Comparison of ENCODE assay signal across 30 cellular contexts in the genomic region with DNA sequence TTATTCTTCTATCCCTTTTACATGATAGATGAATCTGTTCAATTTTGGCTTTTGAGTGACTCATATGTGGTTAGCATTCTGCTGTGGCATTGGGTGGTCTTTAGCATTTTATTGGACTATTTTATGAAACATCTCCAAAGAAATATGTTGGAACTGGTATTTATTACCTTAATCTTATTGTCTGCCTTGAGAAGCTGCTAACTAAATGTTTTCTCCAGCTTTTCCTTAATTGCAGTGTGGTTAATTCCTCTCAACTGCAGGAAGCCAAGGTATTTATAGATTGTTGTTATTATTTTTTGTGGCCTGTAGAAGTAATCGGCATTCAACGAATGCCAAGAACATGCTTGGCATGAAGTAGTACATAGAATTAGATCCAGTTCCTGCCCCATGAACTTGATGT.
DNase-seq lines count a peak whose midpoint lies in the region; ATAC-seq, FAIRE-seq and TF ChIP-seq lines count a peak whose summit lies in the region.
"Had no signal": no experiment of that assay in that cellular context is flagged by ENCODE, and none has a peak within 500 bp of the region (broad histone marks: within the 10 kb centered on the region; RNA-seq: fewer than 3 reads in every experiment).

No MANE protein-coding gene starts in this region.

- POLR2A ChIA-PET in BJ (lab: Charles Lee): no interaction called here
- POLR2A ChIA-PET in endothelial cell of umbilical vein (lab: Charles Lee): no interaction called here

- H3K27ac Mint-ChIP-seq in stimulated activated naive CD8-positive, alpha-beta T cell treated with anti-CD3 and anti-CD28 coated beads, Interleukin-15, amount 100 ng/mL, for 72 hours: no peak overlapping the region
- H3K27ac Mint-ChIP-seq: activated naive CD4-positive, alpha-beta T cell treated with anti-CD3 and anti-CD28 coated beads for 36 hours; activated T-helper 1 cell treated with anti-CD3 and anti-CD28 coated beads, Interleukin-12 subunit alpha, Interleukin-12 subunit beta, Interleukin-2, Interleukin-4 antibody, amounts not matched to agents 30 ng/mL and 10 ng/mL and 1 ng/mL, durations not matched to agents 14 hours and 24 hours and 36 hours; CD14-positive monocyte; stimulated activated effector memory CD8-positive, alpha-beta T cell treated with anti-CD3 and anti-CD28 coated beads, Interleukin-12 subunit alpha, Interleukin-12 subunit beta, amount 100 ng/mL, for 72 hours had no signal

- H3K27me3 Mint-ChIP-seq in stimulated activated naive CD8-positive, alpha-beta T cell treated with anti-CD3 and anti-CD28 coated beads, Interleukin-15, amount 100 ng/mL, for 72 hours: peaks cover 43% of the 10 kb centered on the region

- intact Hi-C loops in endothelial cell of umbilical vein (cut with micrococcal nuclease): no loop called here

- ATAC-seq in HG03521 (IDR thresholded peaks at IDR 0.05; ENCODE audit: unreplicated experiment) (no peak), GM18867 (IDR thresholded peaks at IDR 0.05; ENCODE audit: unreplicated experiment) (no peak)
- no peak for ATAC-seq in stimulated activated naive CD8-positive, alpha-beta T cell treated with anti-CD3 and anti-CD28 coated beads, Interleukin-15, amount 100 ng/mL, for 72 hours
- ATAC-seq: GM12878; Right ventricle myocardium inferior; SK-N-SH treated with all-trans-retinoic acid at 6 μM for 48 hours; stimulated activated effector memory CD8-positive, alpha-beta T cell treated with anti-CD3 and anti-CD28 coated beads, Interleukin-12 subunit alpha, Interleukin-12 subunit beta, amount 100 ng/mL, for 72 hours; T-helper 17 cell had no signal

- no peak overlapping the region for H3K27ac ChIP-seq in endothelial cell of umbilical vein (ENCODE audit: insufficient read depth, low read depth, low read length)
- H3K27ac ChIP-seq: adrenal gland, brain microvascular endothelial cell, upper lobe of left lung had no signal

- no peak overlapping the region for H3K4me3 Mint-ChIP-seq in stimulated activated naive CD8-positive, alpha-beta T cell treated with anti-CD3 and anti-CD28 coated beads, Interleukin-15, amount 100 ng/mL, for 72 hours
- H3K4me3 Mint-ChIP-seq: activated naive CD4-positive, alpha-beta T cell treated with anti-CD3 and anti-CD28 coated beads for 36 hours; activated T-helper 1 cell treated with anti-CD3 and anti-CD28 coated beads, Interleukin-12 subunit alpha, Interleukin-12 subunit beta, Interleukin-2, Interleukin-4 antibody, amounts not matched to agents 30 ng/mL and 10 ng/mL and 1 ng/mL, durations not matched to agents 14 hours and 24 hours and 36 hours; CD14-positive monocyte; stimulated activated effector memory CD8-positive, alpha-beta T cell treated with anti-CD3 and anti-CD28 coated beads, Interleukin-12 subunit alpha, Interleukin-12 subunit beta, amount 100 ng/mL, for 72 hours; T-helper 17 cell had no signal

- no peaks in the 10 kb centered on the region for H3K9me3 Mint-ChIP-seq in stimulated activated naive CD8-positive, alpha-beta T cell treated with anti-CD3 and anti-CD28 coated beads, Interleukin-15, amount 100 ng/mL, for 72 hours
- H3K9me3 Mint-ChIP-seq: activated naive CD4-positive, alpha-beta T cell treated with anti-CD3 and anti-CD28 coated beads for 36 hours; activated T-helper 1 cell treated with anti-CD3 and anti-CD28 coated beads, Interleukin-12 subunit alpha, Interleukin-12 subunit beta, Interleukin-2, Interleukin-4 antibody, amounts not matched to agents 30 ng/mL and 10 ng/mL and 1 ng/mL, durations not matched to agents 14 hours and 24 hours and 36 hours; CD14-positive monocyte; stimulated activated effector memory CD8-positive, alpha-beta T cell treated with anti-CD3 and anti-CD28 coated beads, Interleukin-12 subunit alpha, Interleukin-12 subunit beta, amount 100 ng/mL, for 72 hours had no signal

- H3K9me1 ChIP-seq in endothelial cell of umbilical vein (replicated peaks; ENCODE audit: control insufficient read depth, extremely low read depth, insufficient read depth, low read length): no peaks in the 10 kb centered on the region

- no peak overlapping the region for H3K9ac ChIP-seq in endothelial cell of umbilical vein (replicated peaks; ENCODE audit: extremely low read depth, insufficient read depth, low read length)

- TF ChIP-seq CTCF in BJ (IDR thresholded peaks at IDR 0.05; ENCODE audit: insufficient read depth, low read depth, low read length) (no peak), endothelial cell of umbilical vein (IDR thresholded peaks at IDR 0.05; ENCODE audit: extremely low read depth in 1 of 2, insufficient read depth in 1 of 2, low read depth in 1 of 2, low read length in 2 of 2) (no peak)

- peaks cover 18% of the 10 kb centered on the region for H3K4me1 ChIP-seq in endothelial cell of umbilical vein (ENCODE audit: control insufficient read depth, extremely low read depth, insufficient read depth, low read length)
- H3K4me1 ChIP-seq: upper lobe of left lung had no signal

- no peaks in the 10 kb centered on the region for H3K9me3 ChIP-seq in endothelial cell of umbilical vein (replicated peaks; ENCODE audit: control insufficient read depth, insufficient read depth, low read length)
- H3K9me3 ChIP-seq: adrenal gland, MG63, upper lobe of left lung had no signal

- H3K36me3 ChIP-seq in BJ (ENCODE audit: control insufficient read depth, insufficient read depth, low read length) (no peaks in the 10 kb centered on the region), endothelial cell of umbilical vein (ENCODE audit: control insufficient read depth in 2 of 2, extremely low read depth in 1 of 2, insufficient read depth in 2 of 2, low read length in 2 of 2) (no peaks in the 10 kb centered on the region)
- H3K36me3 ChIP-seq: adrenal gland, brain microvascular endothelial cell, MG63, upper lobe of left lung had no signal

- CTCF ChIA-PET in BJ (lab: Yijun Ruan, JAX): no interaction called here
- CTCF ChIA-PET in endothelial cell of umbilical vein (lab: Charles Lee): interaction anchor here (1.0 to 1.5 kb wide), 4 partner anchors 16 to 97 kb away, joined by 3 to 5 read pairs (median 4); no protein-coding TSS in a partner anchor

- TF ChIP-seq POLR2A in endothelial cell of umbilical vein (IDR thresholded peaks at IDR 0.05; ENCODE audit: low read depth, low read length): no peak

- DNase-seq in BJ (ENCODE audit: low read depth) (peak; percentile 52), GM03348 (ENCODE audit: low spot score) (peak; percentile 15), M059J (ENCODE audit: low read depth) (peak; percentile 77), endothelial cell of umbilical vein (ENCODE audit: low read depth, low spot score) (peak; percentile 42), NCI-H1048 (lab: John Stamatoyannopoulos, UW) (no peak)
- no peak for DNase-seq in stimulated activated naive CD8-positive, alpha-beta T cell treated with anti-CD3 and anti-CD28 coated beads, Interleukin-15, amount 100 ng/mL, for 72 hours
- DNase-seq: activated CD4-positive, alpha-beta T cell treated with anti-CD3 and anti-CD28 coated beads, Interleukin-2, amount 50 U/mL, for 4 hours; activated naive CD4-positive, alpha-beta T cell treated with anti-CD3 and anti-CD28 coated beads for 36 hours; adrenal gland; brain microvascular endothelial cell; DMS79; HCEC 1CT; hypothalamus; MG63; NCI-H1105 treated with DMSO at 0.1 percent for 48 hours; NCI-H187 treated with DMSO at 0.1 percent for 48 hours; NCI-H2171; NCI-H524 treated with DMSO at 0.1 percent for 48 hours; OCI-M1; T-helper 17 cell; upper lobe of left lung had no signal

- no peak for FAIRE-seq in endothelial cell of umbilical vein (lab: Jason Lieb, UNC)
- FAIRE-seq: GM12878, TTC549 had no signal

- no peaks in the 10 kb centered on the region for H3K79me2 ChIP-seq in endothelial cell of umbilical vein (ENCODE audit: control insufficient read depth, insufficient read depth, low read length)

- dilution Hi-C loops in endothelial cell of umbilical vein (cut with MboI; ENCODE audit: extremely low pct_ligation_motif_present, low sequenced_read_pairs): no loop called here

- H3K4me1 Mint-ChIP-seq in stimulated activated naive CD8-positive, alpha-beta T cell treated with anti-CD3 and anti-CD28 coated beads, Interleukin-15, amount 100 ng/mL, for 72 hours: no peaks in the 10 kb centered on the region
- H3K4me1 Mint-ChIP-seq: CD14-positive monocyte; stimulated activated effector memory CD8-positive, alpha-beta T cell treated with anti-CD3 and anti-CD28 coated beads, Interleukin-12 subunit alpha, Interleukin-12 subunit beta, amount 100 ng/mL, for 72 hours had no signal

- H2AFZ ChIP-seq in endothelial cell of umbilical vein (ENCODE audit: low read depth, low read length): no peak overlapping the region

- H3K4me3 ChIP-seq in BJ (ENCODE audit: low read depth, low read length) (no peak overlapping the region), endothelial cell of umbilical vein (replicated peaks in 1 of 3; ENCODE audit: insufficient read depth in 1 of 3, low read depth in 1 of 3, low read length in 3 of 3) (no peak overlapping the region)
- H3K4me3 ChIP-seq: adrenal gland, GM12878, MG63, upper lobe of left lung had no signal

- H3K4me2 ChIP-seq in endothelial cell of umbilical vein (ENCODE audit: insufficient read depth, low read length): peak overlapping the region; percentile 30

- no peaks in the 10 kb centered on the region for H3K27me3 ChIP-seq in BJ (ENCODE audit: control insufficient read depth, insufficient read depth, low read length)
- H3K27me3 ChIP-seq in endothelial cell of umbilical vein (ENCODE audit: control insufficient read depth in 2 of 2, insufficient read depth in 2 of 2, low read length in 2 of 2): no peaks in the 10 kb centered on the region
- H3K27me3 ChIP-seq: adrenal gland, brain microvascular endothelial cell, upper lobe of left lung had no signal

- H4K20me1 ChIP-seq in endothelial cell of umbilical vein (replicated peaks; ENCODE audit: control insufficient read depth, extremely low read depth, insufficient read depth, low read length): no peaks in the 10 kb centered on the region

- BruUV-seq in endothelial cell of umbilical vein (replicated peaks; lab: Mats Ljungman, UMichigan): no TSS peak

TF ChIP-seq in endothelial cell of umbilical vein, 7 proteins besides CTCF, POLR2A, EP300 and RAD21:
- TF ChIP-seq MAX (IDR thresholded peaks at IDR 0.05; ENCODE audit: insufficient read depth, insufficient read length) (no peak), FOS (IDR thresholded peaks at IDR 0.05; ENCODE audit: borderline replicate concordance, insufficient read depth, low read length) (peak; percentile 7)

Comparison
In these comparisons a context has a peak if more than half of its experiments do, and no peak if none do; other contexts are left out.
1. DNase-seq: peak in BJ (single experiment), GM03348 (single experiment), M059J (single experiment) and endothelial cell of umbilical vein (single experiment); none in NCI-H1048 (single experiment) and stimulated activated naive CD8-positive, alpha-beta T cell treated with anti-CD3 and anti-CD28 coated beads, Interleukin-15, amount 100 ng/mL, for 72 hours (0 of 2).